1 cellular context compared by ENCODE assay signal in genomic region chr1:17016317-17016661, GRCh38.
TF ChIP-seq lines count a peak whose summit lies in the region.

No MANE protein-coding gene starts in this region.

TF ChIP-seq in HepG2, 621 proteins besides CTCF, POLR2A, EP300 and RAD21:
- no peak for TF ChIP-seq ZNF737 (CRISPR knock-in tag; IDR thresholded peaks at IDR 0.05; ENCODE audit: borderline replicate concordance)
- no peak for TF ChIP-seq BORCS8-MEF2B (CRISPR knock-in tag; IDR thresholded peaks at IDR 0.05)
